In the genomic region with DNA sequence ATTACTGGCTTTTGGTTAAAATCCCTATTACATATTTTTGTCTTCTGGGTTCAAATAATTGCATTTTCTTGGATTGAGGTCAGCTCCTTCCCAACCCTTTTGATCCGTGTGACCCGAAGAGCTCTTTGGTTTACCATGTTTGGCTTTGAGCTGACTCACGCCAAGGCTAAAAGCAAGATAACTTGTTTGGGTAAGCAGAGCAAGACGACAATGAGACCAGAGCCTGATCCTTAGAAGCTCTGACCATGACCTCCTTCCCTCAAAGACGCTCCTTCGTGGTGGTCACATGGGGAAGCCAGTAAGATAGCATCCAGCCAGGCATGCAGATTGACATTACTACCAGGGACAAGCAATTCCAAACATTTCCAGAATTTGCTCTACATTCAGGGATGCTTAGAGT, we compare ENCODE assay signal across 1 cellular context.
TF ChIP-seq lines count a peak whose summit lies in the region.

No MANE protein-coding gene starts in this region.

TF ChIP-seq in GM23338, 12 proteins besides CTCF, POLR2A, EP300 and RAD21 (continued from another document):
- no peak for TF ChIP-seq POLR2AphosphoS5 (IDR thresholded peaks at IDR 0.05; ENCODE audit: low read depth)
